10 cellular contexts compared by ENCODE assay signal in the genomic region with DNA sequence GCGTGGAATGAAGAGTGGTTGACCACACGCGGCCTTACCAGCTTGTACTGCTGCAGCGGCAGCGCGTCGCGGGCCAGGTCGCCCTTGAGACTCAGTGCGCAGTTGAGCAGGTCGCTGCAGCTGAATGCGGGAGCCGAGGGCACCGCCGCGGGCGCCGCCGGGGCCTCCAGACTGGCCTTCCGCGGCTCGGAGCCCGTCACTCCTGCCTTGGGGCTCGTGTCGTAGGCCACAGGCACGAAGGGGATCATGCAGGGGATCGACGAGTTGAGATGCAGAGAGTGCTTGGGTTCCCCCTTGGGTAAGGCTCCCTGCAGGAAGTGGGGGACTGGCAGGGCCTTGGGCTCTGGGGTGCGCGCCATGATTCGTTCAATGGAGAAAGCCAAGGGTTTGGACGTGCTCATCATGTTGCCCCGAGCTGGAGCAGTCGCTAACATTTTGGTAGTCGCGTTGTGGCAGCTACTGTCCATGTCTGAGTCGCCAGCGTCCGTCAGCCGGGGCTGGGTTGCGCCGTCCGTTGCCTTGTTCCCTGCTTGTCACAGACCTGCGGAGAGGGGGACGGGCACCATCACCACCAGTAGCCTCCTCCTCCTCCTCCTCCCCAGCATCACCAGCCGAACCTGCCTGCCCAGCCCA. TPM values are rescaled to one million over a fixed set of nuclear protein-coding genes. Genes with fewer than 3 reads are reported as not detected.
DNase-seq lines count a peak whose midpoint lies in the region; ATAC-seq and TF ChIP-seq lines count a peak whose summit lies in the region.
"Had no signal": no experiment of that assay in that cellular context is flagged by ENCODE, and none has a peak within 500 bp of the region (broad histone marks: within the 10 kb centered on the region; RNA-seq: fewer than 3 reads in every experiment).

No MANE protein-coding gene starts in this region.

- H3K4me3 ChIP-seq in LNCaP clone FGC (ENCODE audit: low read depth, low read length) (peak overlapping the region; percentile 39), hepatocyte (no peak overlapping the region)

- intact Hi-C loops in posterior vena cava (cut with DNase I) = no loop called here

- no peak overlapping the region for H2AFZ ChIP-seq in hepatocyte

- H3K4me2 ChIP-seq in hepatocyte = peak overlapping the region; percentile 79

- no peaks in the 10 kb centered on the region for H3K36me3 ChIP-seq in hepatocyte (replicated peaks; ENCODE audit: insufficient read depth, low read depth)

- H4K20me1 ChIP-seq in hepatocyte (ENCODE audit: insufficient read depth, poor library complexity, severe bottlenecking) = no peaks in the 10 kb centered on the region

- peaks cover 25% of the 10 kb centered on the region for H3K4me1 ChIP-seq in hepatocyte (ENCODE audit: insufficient read depth)

- no peaks in the 10 kb centered on the region for H3K9me2 ChIP-seq in hepatocyte (replicated peaks; ENCODE audit: insufficient read depth)

- H3K9me3 ChIP-seq in hepatocyte (ENCODE audit: low read depth) = no peaks in the 10 kb centered on the region

- no peak for ATAC-seq in GM18502 (IDR thresholded peaks at IDR 0.05; ENCODE audit: poor library complexity, unreplicated experiment)

- no peak for TF ChIP-seq POLR2A in erythroblast (IDR thresholded peaks at IDR 0.05; ENCODE audit: low read length)

- peak; percentile 27 for DNase-seq in NCI-H1092 treated with DMSO at 0.1 percent for 48 hours (lab: John Stamatoyannopoulos, UW)
- DNase-seq in NCI-H1092 (lab: John Stamatoyannopoulos, UW) = no peak
- no peak for DNase-seq in LNCaP clone FGC (ENCODE audit: low read depth)
- DNase-seq in hepatocyte (ENCODE audit: low spot score) = peak; percentile 12
- peak; percentile 68 for DNase-seq in posterior vena cava (ENCODE audit: low spot score)
- no peak for DNase-seq in erythroblast (lab: John Stamatoyannopoulos, UW)
- DNase-seq in activated CD4-positive, alpha-beta T cell treated with anti-CD3 and anti-CD28 coated beads for 4 hours = no peak
- DNase-seq: GF-D8 had no signal

- no peaks in the 10 kb centered on the region for H3K79me2 ChIP-seq in hepatocyte

- H3K27me3 ChIP-seq in hepatocyte = peaks cover 100% of the 10 kb centered on the region

- no peak overlapping the region for H3K27ac ChIP-seq in hepatocyte

- TF ChIP-seq CTCF in LNCaP clone FGC (IDR thresholded peaks at IDR 0.05; ENCODE audit: control insufficient read depth, extremely low read depth, insufficient read depth) (no peak), hepatocyte (IDR thresholded peaks at IDR 0.05; ENCODE audit: poor library complexity) (no peak)

- 3% methylated on average over 46 of the region's 46 CpGs for WGBS in hepatocyte (ENCODE audit: low lambda C conversion rate, missing lambda C conversion rate)

RNA-seq across cellular contexts. Expression of a gene that starts 0.5 kb away (rescaled TPM):
- not detected in 2 replicates for total RNA-seq in hepatocyte
- 0.13 and 0.19 TPM in 2 replicates for polyA plus RNA-seq in hepatocyte
- not detected for total RNA-seq in posterior vena cava
- total RNA-seq: T-helper 1 cell treated with Interleukin-12 subunit alpha and Interleukin-12 subunit beta and Interleukin-4 antibody, amounts not matched to agents 30 ng/mL and 1 ng/mL, for 36 hours had no signal

Comparison
In these comparisons a context has a peak if more than half of its experiments do, and no peak if none do; other contexts are left out.
1. DNase-seq: peak in NCI-H1092 treated with DMSO at 0.1 percent for 48 hours (single experiment), hepatocyte (single experiment) and posterior vena cava (single experiment); none in NCI-H1092 (single experiment), LNCaP clone FGC (single experiment), erythroblast (0 of 2) and activated CD4-positive, alpha-beta T cell treated with anti-CD3 and anti-CD28 coated beads for 4 hours (0 of 2).